Comparison of ENCODE assay signal across 1 cellular context in the genomic region with DNA sequence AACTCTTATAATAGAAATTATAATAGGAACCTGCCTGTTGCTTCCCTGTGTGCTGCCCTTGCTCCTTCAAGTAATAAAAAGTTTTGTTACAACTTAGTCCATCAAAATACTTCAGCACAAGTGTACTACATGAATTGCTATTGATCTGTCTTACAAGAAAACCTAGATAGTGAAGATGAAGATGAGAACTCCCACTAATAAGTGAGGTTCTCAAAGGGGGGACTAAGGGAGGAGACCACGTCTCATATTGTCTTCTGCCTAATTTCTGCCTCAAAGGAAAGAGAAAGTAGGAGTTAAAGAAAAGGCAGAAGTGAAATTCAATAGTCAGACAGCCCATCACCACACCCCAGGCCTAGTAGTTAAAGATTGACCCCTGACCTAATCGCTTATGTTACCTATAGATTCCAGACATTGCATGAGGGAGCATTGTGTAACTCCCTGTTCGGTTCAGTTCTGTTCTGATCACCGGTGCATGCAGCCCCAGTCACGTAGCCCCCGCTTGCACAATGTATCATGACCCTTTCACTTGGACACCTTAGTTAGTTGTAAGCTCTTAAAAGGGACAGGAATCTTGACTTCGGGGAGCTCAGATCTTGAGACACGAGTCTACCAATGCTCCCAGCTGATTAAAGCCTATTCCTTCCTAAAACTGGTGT.
TF ChIP-seq lines count a peak whose summit lies in the region.

No MANE protein-coding gene starts in this region.

TF ChIP-seq in HepG2, 621 proteins besides CTCF, POLR2A, EP300 and RAD21 (continued from another document):
- TF ChIP-seq, protein P1, sequence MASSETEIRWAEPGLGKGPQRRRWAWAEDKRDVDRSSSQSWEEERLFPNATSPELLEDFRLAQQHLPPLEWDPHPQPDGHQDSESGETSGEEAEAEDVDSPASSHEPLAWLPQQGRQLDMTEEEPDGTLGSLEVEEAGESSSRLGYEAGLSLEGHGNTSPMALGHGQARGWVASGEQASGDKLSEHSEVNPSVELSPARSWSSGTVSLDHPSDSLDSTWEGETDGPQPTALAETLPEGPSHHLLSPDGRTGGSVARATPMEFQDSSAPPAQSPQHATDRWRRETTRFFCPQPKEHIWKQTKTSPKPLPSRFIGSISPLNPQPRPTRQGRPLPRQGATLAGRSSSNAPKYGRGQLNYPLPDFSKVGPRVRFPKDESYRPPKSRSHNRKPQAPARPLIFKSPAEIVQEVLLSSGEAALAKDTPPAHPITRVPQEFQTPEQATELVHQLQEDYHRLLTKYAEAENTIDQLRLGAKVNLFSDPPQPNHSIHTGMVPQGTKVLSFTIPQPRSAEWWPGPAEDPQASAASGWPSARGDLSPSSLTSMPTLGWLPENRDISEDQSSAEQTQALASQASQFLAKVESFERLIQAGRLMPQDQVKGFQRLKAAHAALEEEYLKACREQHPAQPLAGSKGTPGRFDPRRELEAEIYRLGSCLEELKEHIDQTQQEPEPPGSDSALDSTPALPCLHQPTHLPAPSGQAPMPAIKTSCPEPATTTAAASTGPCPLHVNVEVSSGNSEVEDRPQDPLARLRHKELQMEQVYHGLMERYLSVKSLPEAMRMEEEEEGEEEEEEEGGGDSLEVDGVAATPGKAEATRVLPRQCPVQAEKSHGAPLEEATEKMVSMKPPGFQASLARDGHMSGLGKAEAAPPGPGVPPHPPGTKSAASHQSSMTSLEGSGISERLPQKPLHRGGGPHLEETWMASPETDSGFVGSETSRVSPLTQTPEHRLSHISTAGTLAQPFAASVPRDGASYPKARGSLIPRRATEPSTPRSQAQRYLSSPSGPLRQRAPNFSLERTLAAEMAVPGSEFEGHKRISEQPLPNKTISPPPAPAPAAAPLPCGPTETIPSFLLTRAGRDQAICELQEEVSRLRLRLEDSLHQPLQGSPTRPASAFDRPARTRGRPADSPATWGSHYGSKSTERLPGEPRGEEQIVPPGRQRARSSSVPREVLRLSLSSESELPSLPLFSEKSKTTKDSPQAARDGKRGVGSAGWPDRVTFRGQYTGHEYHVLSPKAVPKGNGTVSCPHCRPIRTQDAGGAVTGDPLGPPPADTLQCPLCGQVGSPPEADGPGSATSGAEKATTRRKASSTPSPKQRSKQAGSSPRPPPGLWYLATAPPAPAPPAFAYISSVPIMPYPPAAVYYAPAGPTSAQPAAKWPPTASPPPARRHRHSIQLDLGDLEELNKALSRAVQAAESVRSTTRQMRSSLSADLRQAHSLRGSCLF (CRISPR knock-in tag; IDR thresholded peaks at IDR 0.05; ENCODE audit: borderline replicate concordance) = no peak
- TF ChIP-seq, protein P2, sequence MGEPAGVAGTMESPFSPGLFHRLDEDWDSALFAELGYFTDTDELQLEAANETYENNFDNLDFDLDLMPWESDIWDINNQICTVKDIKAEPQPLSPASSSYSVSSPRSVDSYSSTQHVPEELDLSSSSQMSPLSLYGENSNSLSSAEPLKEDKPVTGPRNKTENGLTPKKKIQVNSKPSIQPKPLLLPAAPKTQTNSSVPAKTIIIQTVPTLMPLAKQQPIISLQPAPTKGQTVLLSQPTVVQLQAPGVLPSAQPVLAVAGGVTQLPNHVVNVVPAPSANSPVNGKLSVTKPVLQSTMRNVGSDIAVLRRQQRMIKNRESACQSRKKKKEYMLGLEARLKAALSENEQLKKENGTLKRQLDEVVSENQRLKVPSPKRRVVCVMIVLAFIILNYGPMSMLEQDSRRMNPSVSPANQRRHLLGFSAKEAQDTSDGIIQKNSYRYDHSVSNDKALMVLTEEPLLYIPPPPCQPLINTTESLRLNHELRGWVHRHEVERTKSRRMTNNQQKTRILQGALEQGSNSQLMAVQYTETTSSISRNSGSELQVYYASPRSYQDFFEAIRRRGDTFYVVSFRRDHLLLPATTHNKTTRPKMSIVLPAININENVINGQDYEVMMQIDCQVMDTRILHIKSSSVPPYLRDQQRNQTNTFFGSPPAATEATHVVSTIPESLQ (CRISPR knock-in tag; conservative IDR thresholded peaks at IDR 0.05) = no peak
- TF ChIP-seq SNAI1 (CRISPR knock-in tag; IDR thresholded peaks at IDR 0.05; ENCODE audit: borderline replicate concordance) = no peak
